Comparison of ENCODE assay signal across 29 cellular contexts in the genomic region with DNA sequence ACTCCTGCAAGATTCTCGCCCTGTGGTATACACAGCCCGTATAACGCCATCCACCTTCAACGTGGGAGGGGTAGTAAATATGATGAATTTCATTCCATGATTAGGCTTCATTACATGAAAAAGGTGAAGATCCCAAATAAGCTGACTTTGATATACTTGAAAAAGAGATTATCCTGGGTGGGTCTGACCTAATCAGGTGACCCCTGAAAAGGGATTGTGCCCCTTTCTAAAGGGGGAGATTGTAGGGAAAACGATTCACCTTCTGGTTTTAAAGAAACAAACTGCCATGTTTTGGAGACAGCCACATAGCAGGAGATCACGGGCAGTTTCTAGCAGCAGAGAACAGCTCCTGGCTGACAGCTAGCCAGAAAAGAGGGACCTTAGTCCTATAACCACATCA.
"Had no signal": no experiment of that assay in that cellular context is flagged by ENCODE, and none has a peak within 500 bp of the region (broad histone marks: within the 10 kb centered on the region; RNA-seq: fewer than 3 reads in every experiment).

No MANE protein-coding gene starts in this region.

- DNase-seq: activated CD4-positive, alpha-beta memory T cell treated with anti-CD3 and anti-CD28 coated beads, Interleukin-2, amount 10 ng/mL, durations not matched to agents 7 days and 5 days; activated CD4-positive, alpha-beta T cell treated with anti-CD3 and anti-CD28 coated beads for 1 hour; activated CD4-positive, alpha-beta T cell treated with anti-CD3 and anti-CD28 coated beads for 48 hours; activated CD4-positive, CD25-positive, alpha-beta regulatory T cell; activated CD8-positive, alpha-beta memory T cell treated with anti-CD3 and anti-CD28 coated beads for 24 hours; activated CD8-positive, alpha-beta memory T cell treated with anti-CD3 and anti-CD28 coated beads, Interleukin-2, amount 10 ng/mL, durations not matched to agents 7 days and 5 days; activated CD8-positive, alpha-beta memory T cell treated with anti-CD3 and anti-CD28 coated beads, Interleukin-2, amount 50 U/mL, for 48 hours; activated effector memory CD4-positive, alpha-beta T cell treated with Interleukin-2 at 50 U/mL for 16 hours; activated naive CD4-positive, alpha-beta T cell treated with anti-CD3 and anti-CD28 coated beads, Interleukin-2, amount 10 ng/mL, durations not matched to agents 7 days and 5 days; activated T-cell treated with anti-CD3 and anti-CD28 coated beads, Interleukin-2, amount 50 U/mL, for 48 hours; body of pancreas; caudate nucleus; MM.1S; MV-4-11; NCI-H1092; NCI-H1436 treated with DMSO at 0.1 percent for 48 hours; NCI-H1694 treated with DMSO at 0.1 percent for 48 hours; NCI-H2029; NCI-H345; NCI-H510A; NCI-H526; NCI-H748 treated with DMSO at 0.1 percent for 48 hours; NK-92 treated with Interleukin-12 subunit alpha and Interleukin-12 subunit beta, amount 100 ng/mL, for 24 hours; PC-9; SIG-M5; T1000; WERI-Rb-1 had no signal

- H3K4me3 ChIP-seq: body of pancreas, PC-9 had no signal

- H3K27me3 ChIP-seq: body of pancreas had no signal

- ATAC-seq: activated CD8-positive, alpha-beta memory T cell treated with anti-CD3 and anti-CD28 coated beads, Interleukin-2, amount 10 ng/mL, durations not matched to agents 7 days and 5 days; body of pancreas had no signal

- H3K9me3 ChIP-seq: body of pancreas had no signal

- H3K4me2 ChIP-seq: KMS-11, PC-9 had no signal

- H3K9ac ChIP-seq: KMS-11 had no signal

- H3K36me3 ChIP-seq: WERI-Rb-1 had no signal

- H3K4me1 ChIP-seq: body of pancreas had no signal

- H3K27ac ChIP-seq: body of pancreas, KMS-11, PC-9, RWPE1, WERI-Rb-1 had no signal
